Comparison of ENCODE assay signal across 22 cellular contexts in genomic region chr3:55678521-55679216, GRCh38.
DNase-seq lines count a peak whose midpoint lies in the region; ATAC-seq, FAIRE-seq and TF ChIP-seq lines count a peak whose summit lies in the region.
"Had no signal": no experiment of that assay in that cellular context is flagged by ENCODE, and none has a peak within 500 bp of the region (broad histone marks: within the 10 kb centered on the region; RNA-seq: fewer than 3 reads in every experiment).

No MANE protein-coding gene starts in this region.

- H3K79me2 ChIP-seq in HepG2 (ENCODE audit: insufficient read depth, low read length) (no peaks in the 10 kb centered on the region), endothelial cell of umbilical vein (ENCODE audit: control insufficient read depth, insufficient read depth, low read length) (no peaks in the 10 kb centered on the region)

- in situ Hi-C loops in HepG2 (cut with HindIII; ENCODE audit: extremely low pct_ligation_motif_present, low pct_unique_long_range_greater_than_20kb), result no loop called here

- WGBS in right lobe of liver (ENCODE audit: insufficient coverage, low coverage, low lambda C conversion rate, missing lambda C conversion rate), result 55% methylated on average over 5 of the region's 5 CpGs
- WGBS in HepG2 (ENCODE audit: low lambda C conversion rate), result under 1% methylated on average over 5 of the region's 5 CpGs
- 37% methylated on average over 5 of the region's 5 CpGs for WGBS in mesenchymal stem cell
- WGBS in tibial nerve, 2 donors, result 56 to 57% methylated on average over 5 of the region's 5 CpGs

- no peak for FAIRE-seq in HepG2 (lab: Jason Lieb, UNC)
- no peak for FAIRE-seq in endothelial cell of umbilical vein (lab: Jason Lieb, UNC)
- FAIRE-seq: A549, D721Med, GM12892, GM18507 had no signal

- dilution Hi-C loops in endothelial cell of umbilical vein (cut with MboI; ENCODE audit: extremely low pct_ligation_motif_present, low sequenced_read_pairs), result no loop called here

- no peaks in the 10 kb centered on the region for H3K9me1 ChIP-seq in endothelial cell of umbilical vein (replicated peaks; ENCODE audit: control insufficient read depth, extremely low read depth, insufficient read depth, low read length)

- DNase-seq in right lobe of liver (peak in 1 of 3 donors; percentile 55), HepG2 (ENCODE audit: low spot score) (no peak), endothelial cell of umbilical vein (ENCODE audit: low read depth, low spot score) (peak; percentile 2), mesenchymal stem cell (peak; percentile 35), tibial nerve (ENCODE audit: low spot score in 2 of 2) (peak; percentile 35 to 57), NCI-H1417 treated with DMSO at 0.1 percent for 48 hours (lab: John Stamatoyannopoulos, UW) (no peak), inferior parietal cortex (ENCODE audit: extremely low spot score) (no peak)
- DNase-seq: AML-193; Caco-2; CD4-positive, alpha-beta T cell; DMS153; DMS79; GDM1; H7 had no signal

- BruUV-seq in HepG2 (replicated peaks; lab: Mats Ljungman, UMichigan) (no TSS peak), endothelial cell of umbilical vein (replicated peaks; lab: Mats Ljungman, UMichigan) (no TSS peak)

- H3K79me1 ChIP-seq in mesenchymal stem cell (replicated peaks; ENCODE audit: low read length, poor library complexity, severe bottlenecking), result no peaks in the 10 kb centered on the region

- TF ChIP-seq POLR2A in right lobe of liver (IDR thresholded peaks at IDR 0.05) (no peak), HepG2 (IDR thresholded peaks at IDR 0.05; ENCODE audit: insufficient read depth in 1 of 2, low read depth in 2 of 2, low read length in 2 of 2) (no peak), endothelial cell of umbilical vein (IDR thresholded peaks at IDR 0.05; ENCODE audit: low read depth, low read length) (no peak), tibial nerve (IDR thresholded peaks at IDR 0.05) (no peak)

- H3K36me3 ChIP-seq in right lobe of liver (no peaks in the 10 kb centered on the region), HepG2 (replicated peaks in 1 of 2; ENCODE audit: control insufficient read depth in 1 of 2, insufficient read depth in 2 of 2, low read length in 2 of 2) (no peaks in the 10 kb centered on the region), endothelial cell of umbilical vein (ENCODE audit: control insufficient read depth in 2 of 2, extremely low read depth in 1 of 2, insufficient read depth in 2 of 2, low read length in 2 of 2) (no peaks in the 10 kb centered on the region), mesenchymal stem cell (ENCODE audit: control insufficient read depth in 1 of 2, insufficient read depth in 2 of 2, low read depth in 1 of 2, low read length in 2 of 2) (no peaks in the 10 kb centered on the region), tibial nerve (no peaks in the 10 kb centered on the region)

- H3K4me1 ChIP-seq in right lobe of liver (no peaks in the 10 kb centered on the region), HepG2 (ENCODE audit: insufficient read depth, low read length) (no peaks in the 10 kb centered on the region), endothelial cell of umbilical vein (ENCODE audit: control insufficient read depth, extremely low read depth, insufficient read depth, low read length) (no peaks in the 10 kb centered on the region), mesenchymal stem cell (ENCODE audit: control insufficient read depth, insufficient read depth, low read depth, low read length) (no peaks in the 10 kb centered on the region), tibial nerve (peaks cover 0 to 17% (median 0%) of the 10 kb centered on the region in 4 donors)
- H3K4me1 ChIP-seq: A549, Caco-2 had no signal

- no peak overlapping the region for H3K23ac ChIP-seq in mesenchymal stem cell (ENCODE audit: low read length in 2 of 2)

- H3K4me3 ChIP-seq in right lobe of liver (no peak overlapping the region), HepG2 (replicated peaks in 1 of 3; ENCODE audit: insufficient read depth in 1 of 3, low read depth in 2 of 3, low read length in 3 of 3) (no peak overlapping the region), endothelial cell of umbilical vein (replicated peaks in 1 of 3; ENCODE audit: insufficient read depth in 1 of 3, low read depth in 1 of 3, low read length in 3 of 3) (no peak overlapping the region), mesenchymal stem cell (ENCODE audit: insufficient read depth in 1 of 2, low read depth in 1 of 2, low read length in 2 of 2) (no peak overlapping the region), tibial nerve (no peak overlapping the region)
- H3K4me3 ChIP-seq: A549, GM23338 had no signal

- peak overlapping the region in 1 of 2 experiments; percentile 55 for H3K18ac ChIP-seq in mesenchymal stem cell (ENCODE audit: low read depth in 1 of 2, low read length in 2 of 2)

- no peak overlapping the region for H3K4me2 ChIP-seq in HepG2 (ENCODE audit: low read depth, low read length)
- no peak overlapping the region for H3K4me2 ChIP-seq in endothelial cell of umbilical vein (ENCODE audit: insufficient read depth, low read length)
- no peak overlapping the region for H3K4me2 ChIP-seq in mesenchymal stem cell (ENCODE audit: low read length, poor library complexity, severe bottlenecking)
- H3K4me2 ChIP-seq: A549, GM23338 had no signal

- POLR2A ChIA-PET in HepG2 (lab: Yijun Ruan, JAX) (no interaction called here), endothelial cell of umbilical vein (lab: Charles Lee) (no interaction called here)

- H3K14ac ChIP-seq in mesenchymal stem cell (ENCODE audit: low read length in 2 of 2), result no peak overlapping the region

- H3K4ac ChIP-seq in mesenchymal stem cell (ENCODE audit: low read depth in 1 of 2, low read length in 2 of 2), result no peak overlapping the region

- H2AFZ ChIP-seq in HepG2 (ENCODE audit: low read length), result no peak overlapping the region
- no peak overlapping the region for H2AFZ ChIP-seq in endothelial cell of umbilical vein (ENCODE audit: low read depth, low read length)
- no peak overlapping the region for H2AFZ ChIP-seq in mesenchymal stem cell (ENCODE audit: low read depth, low read length)
- H2AFZ ChIP-seq: GM23338 had no signal

- no peak overlapping the region for H4K8ac ChIP-seq in mesenchymal stem cell (ENCODE audit: low read length)

- peak overlapping the region; percentile 12 for H4K91ac ChIP-seq in mesenchymal stem cell (ENCODE audit: low read length)

- H3K27me3 ChIP-seq in right lobe of liver, result no peaks in the 10 kb centered on the region
- H3K27me3 ChIP-seq in HepG2 (ENCODE audit: control insufficient read depth in 1 of 2, insufficient read depth in 2 of 2, low read length in 2 of 2), result no peaks in the 10 kb centered on the region
- H3K27me3 ChIP-seq in endothelial cell of umbilical vein (ENCODE audit: control insufficient read depth in 2 of 2, insufficient read depth in 2 of 2, low read length in 2 of 2), result no peaks in the 10 kb centered on the region
- H3K27me3 ChIP-seq in mesenchymal stem cell (ENCODE audit: control insufficient read depth in 1 of 2, insufficient read depth in 1 of 2, low read length in 2 of 2), result peaks cover 0 to 17% of the 10 kb centered on the region in 2 experiments
- H3K27me3 ChIP-seq in tibial nerve, result no peaks in the 10 kb centered on the region

- TF ChIP-seq EP300 in HepG2 (IDR thresholded peaks at IDR 0.05; ENCODE audit: low read depth in 2 of 2, low read length in 2 of 2) (no peak), HepG2 (CRISPR knock-in tag; IDR thresholded peaks at IDR 0.05; ENCODE audit: borderline replicate concordance) (no peak), tibial nerve (IDR thresholded peaks at IDR 0.05) (peak in 1 of 2 donors; percentile 49)

- ATAC-seq in right lobe of liver, result peak in 3 of 4 donors; percentile 28 to 82 (median 57)
- no peak for ATAC-seq in HepG2
- no peak for ATAC-seq in GM18517 (IDR thresholded peaks at IDR 0.05; ENCODE audit: unreplicated experiment)
- ATAC-seq: A549, GM23338 had no signal

- H3K9ac ChIP-seq in HepG2 (ENCODE audit: insufficient read depth, low read depth, low read length) (no peak overlapping the region), endothelial cell of umbilical vein (replicated peaks; ENCODE audit: extremely low read depth, insufficient read depth, low read length) (no peak overlapping the region), mesenchymal stem cell (ENCODE audit: low read length) (no peak overlapping the region)

- no peak overlapping the region for H2BK5ac ChIP-seq in mesenchymal stem cell (ENCODE audit: low read depth, low read length, poor library complexity, severe bottlenecking)

- H3K9me3 ChIP-seq in right lobe of liver, result no peaks in the 10 kb centered on the region
- no peaks in the 10 kb centered on the region for H3K9me3 ChIP-seq in HepG2 (ENCODE audit: low read length)
- no peaks in the 10 kb centered on the region for H3K9me3 ChIP-seq in endothelial cell of umbilical vein (replicated peaks; ENCODE audit: control insufficient read depth, insufficient read depth, low read length)
- H3K9me3 ChIP-seq in mesenchymal stem cell (ENCODE audit: control insufficient read depth, low read length), result no peaks in the 10 kb centered on the region
- H3K9me3 ChIP-seq in tibial nerve, result no peaks in the 10 kb centered on the region
- H3K9me3 ChIP-seq: A549, Caco-2 had no signal

- no peak overlapping the region for H2BK15ac ChIP-seq in mesenchymal stem cell (ENCODE audit: low read depth, poor library complexity, severe bottlenecking)

- H2AK5ac ChIP-seq in mesenchymal stem cell (ENCODE audit: low read length, severe bottlenecking), result no peak overlapping the region

- CTCF ChIA-PET in HepG2 (lab: Yijun Ruan, JAX; ENCODE audit: low intra/inter-chr PET ratio, low total read pairs), result no interaction called here
- CTCF ChIA-PET in endothelial cell of umbilical vein (lab: Charles Lee), result no interaction called here

- no peak for TF ChIP-seq RAD21 in HepG2 (CRISPR knock-in tag; IDR thresholded peaks at IDR 0.05)

- H4K20me1 ChIP-seq in HepG2 (ENCODE audit: insufficient read depth, low read length) (no peaks in the 10 kb centered on the region), endothelial cell of umbilical vein (replicated peaks; ENCODE audit: control insufficient read depth, extremely low read depth, insufficient read depth, low read length) (no peaks in the 10 kb centered on the region)

- H2BK12ac ChIP-seq in mesenchymal stem cell (ENCODE audit: low read length in 2 of 2), result no peak overlapping the region

- H3K27ac ChIP-seq in right lobe of liver, result no peak overlapping the region
- no peak overlapping the region for H3K27ac ChIP-seq in HepG2 (ENCODE audit: extremely low read length, insufficient read depth, low read length)
- H3K27ac ChIP-seq in endothelial cell of umbilical vein (ENCODE audit: insufficient read depth, low read depth, low read length), result no peak overlapping the region
- no peak overlapping the region for H3K27ac ChIP-seq in mesenchymal stem cell (ENCODE audit: low read length, poor library complexity, severe bottlenecking)
- no peak overlapping the region for H3K27ac ChIP-seq in tibial nerve
- H3K27ac ChIP-seq: 22Rv1, A549, C4-2B had no signal

- intact Hi-C loops in right lobe of liver (cut with DNase I) (no loop called here), HepG2 (cut with micrococcal nuclease; ENCODE audit: unreplicated experiment) (no loop called here), endothelial cell of umbilical vein (cut with micrococcal nuclease) (no loop called here)

- H2BK120ac ChIP-seq in mesenchymal stem cell (ENCODE audit: low read depth, low read length), result no peak overlapping the region

- TF ChIP-seq CTCF in right lobe of liver (IDR thresholded peaks at IDR 0.05) (no peak), HepG2 (CRISPR knock-in tag; IDR thresholded peaks at IDR 0.05) (no peak), endothelial cell of umbilical vein (IDR thresholded peaks at IDR 0.05; ENCODE audit: extremely low read depth in 1 of 2, insufficient read depth in 1 of 2, low read depth in 1 of 2, low read length in 2 of 2) (no peak), tibial nerve (IDR thresholded peaks at IDR 0.05) (no peak)

Comparison
In these comparisons a context has a peak if more than half of its experiments do, and no peak if none do; other contexts are left out.
1. ATAC-seq: peak in right lobe of liver (3 of 4); none in HepG2 (single experiment) and GM18517 (single experiment).
2. DNase-seq: peak in endothelial cell of umbilical vein (single experiment), mesenchymal stem cell (single experiment) and tibial nerve (2 of 2); none in HepG2 (single experiment), NCI-H1417 treated with DMSO at 0.1 percent for 48 hours (single experiment) and inferior parietal cortex (single experiment).